11 cellular contexts compared by ENCODE assay signal in the genomic region with DNA sequence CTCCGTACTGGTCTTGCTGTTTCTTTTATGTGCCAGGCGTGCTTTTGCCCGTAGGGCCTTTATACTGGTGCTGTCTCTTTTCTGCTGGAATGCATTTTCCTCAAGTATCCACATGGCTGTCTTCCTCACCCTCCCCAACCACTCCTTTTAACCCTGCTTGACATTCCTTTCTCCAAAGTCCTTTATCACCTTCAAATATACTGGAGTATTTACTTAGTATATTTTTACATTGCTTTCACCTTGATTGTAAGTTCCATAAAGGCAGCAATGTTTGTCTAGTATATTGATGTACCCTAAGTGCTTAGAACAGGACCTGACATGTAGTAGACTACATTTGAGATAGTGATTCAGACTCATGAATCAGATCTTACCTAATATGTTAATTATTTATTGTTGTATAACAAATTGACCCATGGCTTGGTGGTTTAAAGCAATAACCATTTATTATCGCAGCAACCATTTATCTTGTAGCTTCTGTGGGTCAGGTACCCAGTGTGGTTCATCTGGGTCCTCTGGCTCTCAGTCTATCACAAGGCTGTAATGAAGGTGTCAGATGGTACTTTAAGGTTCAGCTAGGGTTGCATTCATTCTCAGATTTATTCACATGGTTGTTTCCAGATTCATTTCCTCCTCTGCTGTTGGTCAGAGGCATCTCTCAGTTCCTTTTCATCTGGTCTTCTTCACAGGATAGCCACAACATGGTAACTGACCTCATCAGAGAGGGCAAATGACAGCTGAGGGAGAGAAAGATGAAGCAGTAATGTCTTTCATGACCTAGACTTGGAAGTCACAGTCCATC. TPM values are rescaled to one million over a fixed set of nuclear protein-coding genes. Genes with fewer than 3 reads are reported as not detected.
DNase-seq lines count a peak whose midpoint lies in the region; ATAC-seq and TF ChIP-seq lines count a peak whose summit lies in the region.
"Had no signal": no experiment of that assay in that cellular context is flagged by ENCODE, and none has a peak within 500 bp of the region (broad histone marks: within the 10 kb centered on the region; RNA-seq: fewer than 3 reads in every experiment).

No MANE protein-coding gene starts in this region.

- no peaks in the 10 kb centered on the region for H3K27me3 ChIP-seq in psoas muscle (ENCODE audit: insufficient read depth in 3 of 3, low read length in 2 of 3)
- H3K27me3 ChIP-seq: Peyer's patch had no signal

- peak; percentile 73 for ATAC-seq in GM18498 (IDR thresholded peaks at IDR 0.05; ENCODE audit: unreplicated experiment)
- peak; percentile 78 for ATAC-seq in GM21423 (IDR thresholded peaks at IDR 0.05; ENCODE audit: unreplicated experiment)
- peak; percentile 66 for ATAC-seq in HG03139 (IDR thresholded peaks at IDR 0.05; ENCODE audit: unreplicated experiment)
- ATAC-seq in activated CD4-positive, alpha-beta T cell treated with anti-CD3 and anti-CD28 coated beads for 36 hours, result no peak
- no peak for ATAC-seq in psoas muscle

- peaks cover 41% of the 10 kb centered on the region for H3K36me3 Mint-ChIP-seq in activated CD4-positive, alpha-beta T cell treated with anti-CD3 and anti-CD28 coated beads for 36 hours (ENCODE audit: low read depth)

- intact Hi-C loops in activated CD4-positive, alpha-beta T cell treated with anti-CD3 and anti-CD28 coated beads for 36 hours (cut with DNase I, micrococcal nuclease), result loop anchor here (1.0 to 5.0 kb wide), 5 partner anchors 35 to 1238 kb away; no protein-coding TSS in a partner anchor
- intact Hi-C loops in psoas muscle (cut with DNase I), result loop anchor here (5.0 to 10.0 kb wide), 4 partner anchors 173 to 1236 kb away; no protein-coding TSS in a partner anchor

- peak; percentile 40 for DNase-seq in epithelial cell of proximal tubule (ENCODE audit: low read depth)
- DNase-seq in activated CD4-positive, alpha-beta T cell treated with anti-CD3 and anti-CD28 coated beads for 36 hours, result no peak
- DNase-seq in psoas muscle, result no peak
- no peak for DNase-seq in NCI-H1694 treated with DMSO at 0.1 percent for 48 hours (lab: John Stamatoyannopoulos, UW)
- DNase-seq in SIG-M5 treated with dmso at 0.1 percent for 504 hours (lab: John Stamatoyannopoulos, UW; ENCODE audit: unreplicated experiment), result no peak
- DNase-seq: cerebellar nuclear complex, Peyer's patch, retina had no signal

- no peaks in the 10 kb centered on the region for H3K4me1 ChIP-seq in psoas muscle
- H3K4me1 ChIP-seq: Peyer's patch had no signal

- WGBS in psoas muscle, 3 donors, result 95 to 96% (median 96%) methylated on average over 4 of the region's 4 CpGs

- no peaks in the 10 kb centered on the region for H3K27me3 Mint-ChIP-seq in activated CD4-positive, alpha-beta T cell treated with anti-CD3 and anti-CD28 coated beads for 36 hours

- H3K27ac Mint-ChIP-seq in activated CD4-positive, alpha-beta T cell treated with anti-CD3 and anti-CD28 coated beads for 36 hours, result no peak overlapping the region

- H3K4me3 Mint-ChIP-seq in activated CD4-positive, alpha-beta T cell treated with anti-CD3 and anti-CD28 coated beads for 36 hours, result no peak overlapping the region

- H3K36me3 ChIP-seq in psoas muscle (ENCODE audit: insufficient read depth in 1 of 2, low read depth in 1 of 2), result peaks cover 4 to 20% of the 10 kb centered on the region in 2 donors
- H3K36me3 ChIP-seq: Peyer's patch had no signal

- H3K9me3 ChIP-seq in psoas muscle, result no peaks in the 10 kb centered on the region
- H3K9me3 ChIP-seq: Peyer's patch had no signal

- CTCF ChIA-PET in activated CD4-positive, alpha-beta T cell treated with anti-CD3 and anti-CD28 coated beads for 36 hours (lab: Charles Lee), result interaction anchor here (0.6 to 1.6 kb wide), 5 partner anchors 7 to 1240 kb away, joined by 3 to 7 read pairs (median 5); no protein-coding TSS in a partner anchor

- no peaks in the 10 kb centered on the region for H3K4me1 Mint-ChIP-seq in activated CD4-positive, alpha-beta T cell treated with anti-CD3 and anti-CD28 coated beads for 36 hours

- no peak overlapping the region for H3K4me3 ChIP-seq in epithelial cell of proximal tubule (ENCODE audit: low read depth, low read length)
- no peak overlapping the region for H3K4me3 ChIP-seq in psoas muscle
- H3K4me3 ChIP-seq: Peyer's patch had no signal

- POLR2A ChIA-PET in activated CD4-positive, alpha-beta T cell treated with anti-CD3 and anti-CD28 coated beads for 36 hours (lab: Charles Lee), result no interaction called here

- no peak for TF ChIP-seq CTCF in epithelial cell of proximal tubule (conservative IDR thresholded peaks at IDR 0.05; ENCODE audit: low read depth, low read length)
- no peak for TF ChIP-seq CTCF in psoas muscle (IDR thresholded peaks at IDR 0.05)

- H3K27ac ChIP-seq in psoas muscle, result no peak overlapping the region
- H3K27ac ChIP-seq: Peyer's patch had no signal

- no peaks in the 10 kb centered on the region for H3K9me3 Mint-ChIP-seq in activated CD4-positive, alpha-beta T cell treated with anti-CD3 and anti-CD28 coated beads for 36 hours (ENCODE audit: low read depth)

RNA-seq across cellular contexts. Expression of gene DDX10, which starts 34.2 kb away (rescaled TPM):
- total RNA-seq in epithelial cell of proximal tubule (28.9 and 34.3 TPM in 2 replicates), psoas muscle (10 to 100 TPM; 10.0 to 15.4 (median 11.9) TPM)
- 10 to 100 TPM; 45.8 to 50.9 TPM for total RNA-seq in activated CD4-positive, alpha-beta T cell treated with anti-CD3 and anti-CD28 coated beads for 36 hours
- 10 to 100 TPM; 10.6 to 18.0 (median 11.4) TPM for polyA plus RNA-seq in psoas muscle

Comparison
In these comparisons a context has a peak if more than half of its experiments do, and no peak if none do; other contexts are left out.
1. ATAC-seq: peak in GM18498 (single experiment), GM21423 (single experiment) and HG03139 (single experiment); none in activated CD4-positive, alpha-beta T cell treated with anti-CD3 and anti-CD28 coated beads for 36 hours (single experiment) and psoas muscle (0 of 4).